Comparison of ENCODE assay signal across 8 cellular contexts in genomic region chr10:103894454-103894853, GRCh38. TPM values are rescaled to one million over a fixed set of nuclear protein-coding genes. Genes with fewer than 3 reads are reported as not detected.
DNase-seq lines count a peak whose midpoint lies in the region; ATAC-seq and TF ChIP-seq lines count a peak whose summit lies in the region.

No MANE protein-coding gene starts in this region.

- H3K9me3 ChIP-seq in lung (ENCODE audit: control insufficient read depth in 2 of 2, insufficient read depth in 1 of 2, low read length in 1 of 2) = no peaks in the 10 kb centered on the region
- no peaks in the 10 kb centered on the region for H3K9me3 ChIP-seq in transverse colon

- no peaks in the 10 kb centered on the region for H3K27me3 Mint-ChIP-seq in activated T-cell treated with anti-CD3 and anti-CD28 coated beads, Interleukin-2, amount 50 U/mL, for 24 hours
- H3K27me3 Mint-ChIP-seq in central memory CD8-positive, alpha-beta T cell = no peaks in the 10 kb centered on the region

- peaks cover 8 to 12% of the 10 kb centered on the region in 2 donors for H3K36me3 ChIP-seq in lung (ENCODE audit: control insufficient read depth in 2 of 2, insufficient read depth in 2 of 2, low read length in 2 of 2)
- peaks cover 0 to 25% (median 12%) of the 10 kb centered on the region in 4 donors for H3K36me3 ChIP-seq in transverse colon

- no peak for ATAC-seq in central memory CD8-positive, alpha-beta T cell (replicated peaks; ENCODE audit: extremely low read depth, poor library complexity, severe bottlenecking)
- no peak for ATAC-seq in lung (ENCODE audit: insufficient read depth, low FRiP score)
- no peak for ATAC-seq in GM21423 (IDR thresholded peaks at IDR 0.05; ENCODE audit: unreplicated experiment)
- no peak for ATAC-seq in HG03135 (IDR thresholded peaks at IDR 0.05; ENCODE audit: unreplicated experiment)

- peaks cover 60% of the 10 kb centered on the region for H3K4me1 Mint-ChIP-seq in activated T-cell treated with anti-CD3 and anti-CD28 coated beads, Interleukin-2, amount 50 U/mL, for 24 hours (ENCODE audit: low read depth)
- peaks cover 17% of the 10 kb centered on the region for H3K4me1 Mint-ChIP-seq in central memory CD8-positive, alpha-beta T cell

- peaks cover 11 to 15% of the 10 kb centered on the region in 2 donors for H3K4me1 ChIP-seq in lung (ENCODE audit: control insufficient read depth in 2 of 2, insufficient read depth in 2 of 2, low read length in 2 of 2)
- H3K4me1 ChIP-seq in transverse colon = peaks cover 14 to 43% (median 31%) of the 10 kb centered on the region in 4 donors

- in situ Hi-C loops in transverse colon (cut with MboI; ENCODE audit: low pct_ligation_motif_present in 1 of 4, low pct_unique_long_range_greater_than_20kb in 1 of 4, low sequenced_read_pairs in 3 of 4) = loop anchor here in 3 of 4 donors (10.0 to 25.0 kb wide), 4 partner anchors 90 to 318 kb away; partner anchors contain the start of genes COL17A1 (in 1 of the 3) and SFR1 (in 1 of the 3)

- no peaks in the 10 kb centered on the region for H3K9me3 Mint-ChIP-seq in activated T-cell treated with anti-CD3 and anti-CD28 coated beads, Interleukin-2, amount 50 U/mL, for 24 hours
- H3K9me3 Mint-ChIP-seq in central memory CD8-positive, alpha-beta T cell = no peaks in the 10 kb centered on the region

- H3K4me3 Mint-ChIP-seq in activated T-cell treated with anti-CD3 and anti-CD28 coated beads, Interleukin-2, amount 50 U/mL, for 24 hours = no peak overlapping the region
- no peak overlapping the region for H3K4me3 Mint-ChIP-seq in central memory CD8-positive, alpha-beta T cell

- no peak for TF ChIP-seq EP300 in transverse colon (IDR thresholded peaks at IDR 0.05; ENCODE audit: low read depth)

- no peak overlapping the region for H3K4me3 ChIP-seq in lung
- H3K4me3 ChIP-seq in transverse colon = no peak overlapping the region

- peaks cover 75% of the 10 kb centered on the region for H3K36me3 Mint-ChIP-seq in activated T-cell treated with anti-CD3 and anti-CD28 coated beads, Interleukin-2, amount 50 U/mL, for 24 hours (ENCODE audit: low read depth)
- H3K36me3 Mint-ChIP-seq in central memory CD8-positive, alpha-beta T cell (ENCODE audit: insufficient read depth) = peaks cover 47% of the 10 kb centered on the region

- H3K27ac Mint-ChIP-seq in activated T-cell treated with anti-CD3 and anti-CD28 coated beads, Interleukin-2, amount 50 U/mL, for 24 hours = peak overlapping the region; percentile 70
- H3K27ac Mint-ChIP-seq in central memory CD8-positive, alpha-beta T cell (ENCODE audit: low read depth) = peak overlapping the region; percentile 78

- H3K27ac ChIP-seq in lung (ENCODE audit: low read depth in 1 of 2, low read length in 1 of 2) (peak overlapping the region; percentile 56 to 79), transverse colon (peak overlapping the region; percentile 79 to 87 (median 82))

- TF ChIP-seq POLR2A in transverse colon (IDR thresholded peaks at IDR 0.05) = no peak

- WGBS in lung, 2 donors = 30 to 55% methylated on average over 4 of the region's 4 CpGs
- WGBS in transverse colon (ENCODE audit: low coverage in 1 of 2), 2 donors = 29 to 32% methylated on average over 4 of the region's 4 CpGs

- intact Hi-C loops in transverse colon (cut with DNase I; ENCODE audit: low total_unique reads) = no loop called here

- DNase-seq in activated T-cell treated with anti-CD3 and anti-CD28 coated beads, Interleukin-2, amount 50 U/mL, for 24 hours = no peak
- no peak for DNase-seq in activated T-cell treated with anti-CD3 and anti-CD28 coated beads, Interleukin-2, amount 50 U/mL, for 1 hour
- no peak for DNase-seq in central memory CD8-positive, alpha-beta T cell (ENCODE audit: low spot score in 2 of 2)
- DNase-seq in lung (ENCODE audit: low spot score) = no peak
- DNase-seq in transverse colon = no peak
- DNase-seq in stimulated activated CD4-positive, alpha-beta T cell treated with anti-CD3 and anti-CD28 coated beads, Interleukin-4, amount 100 ng/mL, for 4 hours = no peak

- H3K27me3 ChIP-seq in lung (ENCODE audit: control insufficient read depth, insufficient read depth) (no peaks in the 10 kb centered on the region), transverse colon (no peaks in the 10 kb centered on the region)

- no peak for TF ChIP-seq CTCF in lung (IDR thresholded peaks at IDR 0.05; ENCODE audit: control extremely low read depth, extremely low read depth)
- TF ChIP-seq CTCF in transverse colon (IDR thresholded peaks at IDR 0.05) = no peak

RNA-seq across cellular contexts. Expression of gene STN1, which starts 23.5 kb away (rescaled TPM):
- total RNA-seq in lung = 10 to 100 TPM; 41.6 to 43.8 TPM
- polyA plus RNA-seq in lung = 10 to 100 TPM; 26.5 to 36.5 TPM
- total RNA-seq in transverse colon = 10 to 100 TPM; 20.8 to 31.8 (median 26.4) TPM

RNA-seq across cellular contexts. Expression of gene SH3PXD2A, which starts 39.1 kb away (rescaled TPM):
- total RNA-seq in lung (10 to 100 TPM; 47.6 to 53.2 TPM), transverse colon (10 to 100 TPM; 26.5 to 56.9 (median 33.3) TPM)
- 10 to 100 TPM in 1 of 2 donors, 1 to 10 TPM in 1; 9.9 to 10.9 TPM for polyA plus RNA-seq in lung
